8 cellular contexts compared by ENCODE assay signal in genomic region chr11:12043959-12044772, GRCh38.
DNase-seq lines count a peak whose midpoint lies in the region; ATAC-seq lines count a peak whose summit lies in the region.

No MANE protein-coding gene starts in this region.

- peak; percentile 57 for DNase-seq in NCI-H510A treated with DMSO at 0.1 percent for 48 hours (lab: John Stamatoyannopoulos, UW)
- no peak for DNase-seq in NCI-H510A (lab: John Stamatoyannopoulos, UW)
- DNase-seq in NCI-H446 treated with DMSO at 0.1 percent for 48 hours (lab: John Stamatoyannopoulos, UW) = peak; percentile 38
- peak; percentile 66 to 74 for DNase-seq in activated CD4-positive, alpha-beta T cell treated with anti-CD3 and anti-CD28 coated beads, Interleukin-2, amount 50 U/mL, for 48 hours
- peak; percentile 46 for DNase-seq in effector CD4-positive, alpha-beta T cell
- peak; percentile 86 for DNase-seq in medulla oblongata (ENCODE audit: extremely low spot score)
- DNase-seq in stimulated activated CD4-positive, alpha-beta T cell treated with anti-CD3 and anti-CD28 coated beads, TNF-alpha, amount 100 ng/mL, for 48 hours (ENCODE audit: low read depth in 3 of 3) = peak; percentile 35 to 57 (median 41)

- peak; percentile 51 for ATAC-seq in HG03039 (IDR thresholded peaks at IDR 0.05; ENCODE audit: unreplicated experiment)
